ENCODE assay signal across 8 cellular contexts in genomic region chrX:56726609-56727008, GRCh38. TPM values are rescaled to one million over a fixed set of nuclear protein-coding genes. Genes with fewer than 3 reads are reported as not detected.
DNase-seq lines count a peak whose midpoint lies in the region; ATAC-seq, FAIRE-seq and TF ChIP-seq lines count a peak whose summit lies in the region.

No MANE protein-coding gene starts in this region.

- H3K9me3 ChIP-seq in heart left ventricle (no peaks in the 10 kb centered on the region), K562 (replicated peaks; ENCODE audit: control insufficient read depth, insufficient read depth, low read depth, low read length) (no peaks in the 10 kb centered on the region), liver (ENCODE audit: control insufficient read depth in 4 of 4, low read length in 3 of 4) (no peaks in the 10 kb centered on the region)

- no TSS peak for BruUV-seq in K562 (replicated peaks; lab: Mats Ljungman, UMichigan)

- WGBS in heart left ventricle, 4 donors, result 0 to 2% (median 0%) methylated on average over 1 of the region's 1 CpG
- WGBS in K562 (ENCODE audit: insufficient coverage, low coverage, missing lambda C conversion rate), result 0% methylated on average over 1 of the region's 1 CpG
- 0% methylated on average over 1 of the region's 1 CpG for WGBS in liver

- H3K27me3 ChIP-seq in heart left ventricle (peaks cover 0 to 55% (median 0%) of the 10 kb centered on the region in 9 donors), K562 (ENCODE audit: control insufficient read depth in 2 of 2, insufficient read depth in 2 of 2, low read length in 2 of 2) (no peaks in the 10 kb centered on the region), liver (ENCODE audit: control insufficient read depth in 4 of 4, insufficient read depth in 4 of 4, low read length in 3 of 4) (no peaks in the 10 kb centered on the region)

- TF ChIP-seq RAD21 in K562 (CRISPR knock-in tag; conservative IDR thresholded peaks at IDR 0.05 in 1 of 2, IDR thresholded peaks at IDR 0.05 in 1 of 2), result peak; percentile 48 to 70
- TF ChIP-seq RAD21 in liver (IDR thresholded peaks at IDR 0.05), result peak; percentile 81 to 87

- no peaks in the 10 kb centered on the region for H3K9me1 ChIP-seq in K562 (ENCODE audit: control insufficient read depth, insufficient read depth, low read length)

- H3K4me1 ChIP-seq in heart left ventricle (peaks cover 0 to 14% (median 1%) of the 10 kb centered on the region in 12 donors), K562 (replicated peaks in 1 of 2; ENCODE audit: control insufficient read depth in 2 of 2, insufficient read depth in 2 of 2, low read length in 2 of 2) (no peaks in the 10 kb centered on the region), liver (ENCODE audit: control insufficient read depth in 4 of 4, insufficient read depth in 4 of 4, low read length in 3 of 4) (peaks cover 0 to 21% (median 8%) of the 10 kb centered on the region in 4 donors)

- intact Hi-C loops in heart left ventricle (cut with DNase I) (loop anchor here in 7 of 10 donors (5.0 to 10.0 kb wide), 6 partner anchors 159 to 819 kb away; no protein-coding TSS in a partner anchor), cardiac septum (cut with DNase I) (loop anchor here (5.0 kb wide), 1 partner anchor 444 kb away; no protein-coding TSS in a partner anchor), K562 (cut with micrococcal nuclease) (loop anchor here (1.0 kb wide), 1 partner anchor 444 kb away; no protein-coding TSS in a partner anchor)

- no peak overlapping the region for H2AFZ ChIP-seq in K562 (ENCODE audit: low read depth, low read length)

- H3K4me2 ChIP-seq in K562 (ENCODE audit: insufficient read depth, low read length), result no peak overlapping the region

- no peak overlapping the region for H3K4me3 ChIP-seq in heart left ventricle
- no peak overlapping the region for H3K4me3 ChIP-seq in K562
- H3K4me3 ChIP-seq in liver (ENCODE audit: low read depth in 1 of 3, low read length in 3 of 3), result no peak overlapping the region

- TF ChIP-seq EP300 in K562 (IDR thresholded peaks at IDR 0.05; ENCODE audit: low read length), result no peak

- no peaks in the 10 kb centered on the region for H4K20me1 ChIP-seq in K562 (replicated peaks; ENCODE audit: control insufficient read depth, insufficient read depth, low read length)

- TF ChIP-seq POLR2A in heart left ventricle (IDR thresholded peaks at IDR 0.05) (no peak), K562 (conservative IDR thresholded peaks at IDR 0.05) (no peak)

- FAIRE-seq in K562 (lab: Jason Lieb, UNC), result peak; percentile 70

- H3K27ac ChIP-seq in heart left ventricle (no peak overlapping the region), K562 (ENCODE audit: extremely low read depth, low read depth, low read length) (no peak overlapping the region), liver (ENCODE audit: low read depth in 1 of 2, low read length in 2 of 2) (no peak overlapping the region)

- H3K36me3 ChIP-seq in heart left ventricle (no peaks in the 10 kb centered on the region), K562 (ENCODE audit: control insufficient read depth, insufficient read depth, low read length) (no peaks in the 10 kb centered on the region), liver (ENCODE audit: control insufficient read depth in 4 of 4, insufficient read depth in 3 of 4, low read depth in 1 of 4, low read length in 3 of 4) (no peaks in the 10 kb centered on the region)

- no peak overlapping the region for H3K9ac ChIP-seq in K562 (ENCODE audit: insufficient read depth in 1 of 2, low read depth in 2 of 2, low read length in 2 of 2)
- no peak overlapping the region for H3K9ac ChIP-seq in liver (ENCODE audit: low read depth in 1 of 2, low read length in 2 of 2)

- ATAC-seq in heart left ventricle (no peak), HG02973 (IDR thresholded peaks at IDR 0.05; ENCODE audit: unreplicated experiment) (peak; percentile 56), K562 (peak; percentile 69; the same call in 2 of the 3 replicates), HG03039 (IDR thresholded peaks at IDR 0.05; ENCODE audit: unreplicated experiment) (no peak)

- in situ Hi-C loops in K562 (cut with MboI), result loop anchor here (25.0 kb wide), 1 partner anchor 1589 kb away; no protein-coding TSS in a partner anchor

- no peaks in the 10 kb centered on the region for H3K79me2 ChIP-seq in K562 (ENCODE audit: control insufficient read depth, insufficient read depth, low read length)

- TF ChIP-seq CTCF in heart left ventricle (IDR thresholded peaks at IDR 0.05) (peak; percentile 39 to 66 (median 54)), K562 (IDR thresholded peaks at IDR 0.05 in 2 of 3, conservative IDR thresholded peaks at IDR 0.05 in 1 of 3; ENCODE audit: insufficient read depth in 2 of 3, low read depth in 1 of 3, low read length in 3 of 3) (peak; percentile 45 to 69 (median 58); a peak in 5 of 6 replicates), liver (IDR thresholded peaks at IDR 0.05; ENCODE audit: low read depth, low read length, missing input control) (peak; percentile 63)

- peak in 1 of 5 donors; percentile 6 for DNase-seq in heart left ventricle
- DNase-seq in cardiac septum (ENCODE audit: low spot score), result no peak
- peak; percentile 27 for DNase-seq in NCI-H524 treated with DMSO at 0.1 percent for 48 hours (lab: John Stamatoyannopoulos, UW)
- DNase-seq in K562 (ENCODE audit: extremely low read depth in 1 of 4, low spot score in 3 of 4), result peak; percentile 7 to 55 (median 16)
- no peak for DNase-seq in GOT3 (lab: John Stamatoyannopoulos, UW)

- POLR2A ChIA-PET in K562 (lab: Yijun Ruan, JAX), result interaction anchor here (0.8 kb wide), 1 partner anchor 494 kb away, joined by 4 read pairs; no protein-coding TSS in a partner anchor

- CTCF ChIA-PET in K562 (lab: Yijun Ruan, JAX; ENCODE audit: low intra/inter-chr PET ratio), result no interaction called here

TF ChIP-seq in K562, 482 proteins besides CTCF, POLR2A, EP300 and RAD21 (continues in another document):
- no peak for TF ChIP-seq ILK (tag; IDR thresholded peaks at IDR 0.05; ENCODE audit: borderline replicate concordance, low read depth)
- no peak for TF ChIP-seq SFPQ (IDR thresholded peaks at IDR 0.05; ENCODE audit: low read depth, low read length)
- peak; percentile 79 for TF ChIP-seq ZNF384 (IDR thresholded peaks at IDR 0.05; ENCODE audit: low read depth, low read length)
- no peak for TF ChIP-seq ELF1 (tag; IDR thresholded peaks at IDR 0.05)

TF ChIP-seq in liver, 16 proteins besides CTCF, POLR2A, EP300 and RAD21:
- TF ChIP-seq ATF3 (IDR thresholded peaks at IDR 0.05), result no peak
- TF ChIP-seq SP1 (IDR thresholded peaks at IDR 0.05), result no peak
- no peak for TF ChIP-seq HNF4G (IDR thresholded peaks at IDR 0.05)
- TF ChIP-seq YY1 (IDR thresholded peaks at IDR 0.05), result no peak
- no peak for TF ChIP-seq TAF1 (conservative IDR thresholded peaks at IDR 0.05)
- no peak for TF ChIP-seq HNF4A (conservative IDR thresholded peaks at IDR 0.05)
- TF ChIP-seq ZBTB33 (IDR thresholded peaks at IDR 0.05), result no peak
- no peak for TF ChIP-seq GABPA (IDR thresholded peaks at IDR 0.05 in 1 of 2, conservative IDR thresholded peaks at IDR 0.05 in 1 of 2)

RNA-seq across cellular contexts. Expression of gene NBDY, which starts 2.4 kb away (rescaled TPM):
- total RNA-seq in heart left ventricle, result 10 to 100 TPM; 10.4 to 32.3 (median 26.2) TPM
- 10 to 100 TPM; 13.7 to 33.5 TPM for polyA plus RNA-seq in heart left ventricle
- total RNA-seq in cardiac septum, result 29.9 TPM
- total RNA-seq in K562 (2011; cell fraction: chromatin; rRNA removed; ENCODE audit: low replicate concordance), result 0.97 and 2.2 TPM in 2 replicates
- total RNA-seq in K562 (2011; cell fraction: nucleolus; rRNA removed), result 1.0 and 1.2 TPM in 2 replicates
- total RNA-seq in K562 (2011; cell fraction: nucleoplasm; rRNA removed), result 1.3 and 3.9 TPM in 2 replicates
- 1.00 and 2.6 TPM in 2 replicates for total RNA-seq in K562 (2014; rRNA removed)
- 3.1 and 3.7 TPM in 2 replicates for total RNA-seq in K562 (2014; rRNA removed; fragmentation: Illumina TruSeq; extraction: Trizol)
- total RNA-seq in K562 (2015; rRNA removed; fragmentation: Illumina TruSeq; extraction: Trizol), result 3.4 and 4.3 TPM in 2 replicates
- 11.4 and 11.9 TPM in 2 replicates for total RNA-seq in K562 (2021)
- polyA plus RNA-seq in K562 (2011; rRNA removed), result 0.46 and 2.5 TPM in 2 replicates
- polyA plus RNA-seq in K562 (2011; cell fraction: cytosol; rRNA removed), result 0.41 and 4.3 TPM in 2 replicates
- 0.13 and 1.2 TPM in 2 replicates for polyA plus RNA-seq in K562 (2011; cell fraction: nucleus; rRNA removed)
- polyA plus RNA-seq in K562 (2012), result 15.3 and 17.1 TPM in 2 replicates
- 15.9 and 21.6 TPM in 2 replicates for polyA plus RNA-seq in K562 (2014; fragmentation: Illumina TruSeq; extraction: Trizol)
- 10 to 100 TPM; 24.2 to 24.7 TPM for polyA plus RNA-seq in K562 (2014; fragmentation: Nextera tagmentation; extraction: Ambion mirVana)
- 7.0 and 8.2 TPM in 2 replicates for polyA plus RNA-seq in K562 (2014; rRNA removed)
- 0.39 and 1.2 TPM in 2 replicates for polyA minus RNA-seq in K562 (2011; rRNA and poly(A)+ RNA removed)
- polyA minus RNA-seq in K562 (2011; cell fraction: cytosol; rRNA and poly(A)+ RNA removed), result 3.5 TPM in 1 of 2 replicates, not detected in the other
- 0.78 and 0.94 TPM in 2 replicates for polyA minus RNA-seq in K562 (2011; cell fraction: nucleus; rRNA and poly(A)+ RNA removed)
- 1 to 10 TPM in 1 of 2 donors, under 1 TPM in 1; 0.84 to 3.5 TPM for total RNA-seq in liver
- polyA plus RNA-seq in liver, result 10 to 100 TPM in 1 of 2 donors, 1 to 10 TPM in 1; 7.0 to 10.4 TPM

Comparison
In these comparisons a context has a peak if more than half of its experiments do, and no peak if none do; other contexts are left out.
1. ATAC-seq: peak in HG02973 (single experiment) and K562 (single experiment); none in heart left ventricle (0 of 4) and HG03039 (single experiment).
2. DNase-seq: peak in NCI-H524 treated with DMSO at 0.1 percent for 48 hours (single experiment) and K562 (4 of 4); none in cardiac septum (single experiment) and GOT3 (single experiment).
3. Peak in every context shown above with its lines, with median percentiles within 50 percentile points of each other: CTCF ChIP-seq.